ENCODE assay signal across 26 cellular contexts in genomic region chr13:113117956-113118327, GRCh38. TPM values are rescaled to one million over a fixed set of nuclear protein-coding genes. Genes with fewer than 3 reads are reported as not detected.
DNase-seq lines count a peak whose midpoint lies in the region; ATAC-seq, FAIRE-seq and TF ChIP-seq lines count a peak whose summit lies in the region.
"Had no signal": no experiment of that assay in that cellular context is flagged by ENCODE, and none has a peak within 500 bp of the region (broad histone marks: within the 10 kb centered on the region; RNA-seq: fewer than 3 reads in every experiment).

No MANE protein-coding gene starts in this region.

- no peak for TF ChIP-seq RAD21 in HepG2 (CRISPR knock-in tag; IDR thresholded peaks at IDR 0.05)
- no peak for TF ChIP-seq RAD21 in SK-N-SH (IDR thresholded peaks at IDR 0.05; ENCODE audit: low read length)

- ATAC-seq in HepG2, result no peak
- no peak for ATAC-seq in upper lobe of left lung (ENCODE audit: low FRiP score in 2 of 2)
- ATAC-seq in GM21526 (IDR thresholded peaks at IDR 0.05; ENCODE audit: low FRiP score, unreplicated experiment), result no peak
- ATAC-seq: PC-3 had no signal

- TF ChIP-seq CTCF in HepG2 (CRISPR knock-in tag; IDR thresholded peaks at IDR 0.05), result no peak
- TF ChIP-seq CTCF in osteocyte (IDR thresholded peaks at IDR 0.05), result no peak
- TF ChIP-seq CTCF in upper lobe of left lung (IDR thresholded peaks at IDR 0.05), result no peak
- no peak for TF ChIP-seq CTCF in SK-N-SH (IDR thresholded peaks at IDR 0.05)

- CTCF ChIA-PET in HepG2 (lab: Yijun Ruan, JAX; ENCODE audit: low intra/inter-chr PET ratio, low total read pairs) (no interaction called here), SK-N-SH (lab: Yijun Ruan, JAX) (no interaction called here)

- BruUV-seq in HepG2 (replicated peaks; lab: Mats Ljungman, UMichigan), result no TSS peak

- H3K36me3 ChIP-seq in HepG2 (replicated peaks in 1 of 2; ENCODE audit: control insufficient read depth in 1 of 2, insufficient read depth in 2 of 2, low read length in 2 of 2) (peaks cover 0 to 1% of the 10 kb centered on the region in 2 experiments; a peak in 1 of 5 replicates), upper lobe of left lung (no peaks in the 10 kb centered on the region), SK-N-SH (replicated peaks in 1 of 2; ENCODE audit: control insufficient read depth in 1 of 2, insufficient read depth in 2 of 2, low read length in 1 of 2) (no peaks in the 10 kb centered on the region)

- TF ChIP-seq EP300 in HepG2 (IDR thresholded peaks at IDR 0.05; ENCODE audit: low read depth in 2 of 2, low read length in 2 of 2), result no peak
- TF ChIP-seq EP300 in HepG2 (CRISPR knock-in tag; IDR thresholded peaks at IDR 0.05; ENCODE audit: borderline replicate concordance), result no peak
- no peak for TF ChIP-seq EP300 in upper lobe of left lung (IDR thresholded peaks at IDR 0.05)
- no peak for TF ChIP-seq EP300 in SK-N-SH (IDR thresholded peaks at IDR 0.05; ENCODE audit: borderline replicate concordance in 1 of 2, low read depth in 1 of 2, low read length in 1 of 2)

- H3K27ac Mint-ChIP-seq in osteocyte (ENCODE audit: unreplicated experiment), result no peak overlapping the region

- H3K36me3 Mint-ChIP-seq in osteocyte (ENCODE audit: unreplicated experiment), result no peaks in the 10 kb centered on the region

- H2AFZ ChIP-seq in HepG2 (ENCODE audit: low read length), result no peak overlapping the region
- H2AFZ ChIP-seq in SK-N-SH (ENCODE audit: low read depth), result no peak overlapping the region
- H2AFZ ChIP-seq: GM23248 had no signal

- H3F3A ChIP-seq in SK-N-SH (replicated peaks; ENCODE audit: insufficient read depth), result no peaks in the 10 kb centered on the region

- DNase-seq in activated effector memory CD4-positive, alpha-beta T cell treated with anti-CD3 and anti-CD28 coated beads, Interleukin-2, amount 50 U/mL, for 16 hours, result peak; percentile 42
- DNase-seq in activated effector memory CD4-positive, alpha-beta T cell treated with Interleukin-2 at 50 U/mL for 16 hours, result no peak
- DNase-seq in HepG2 (ENCODE audit: low spot score) (no peak), osteocyte (ENCODE audit: extremely low spot score, unreplicated experiment) (peak; percentile 82), upper lobe of left lung (peak; percentile 4 to 56), SK-N-SH (no peak), NCI-H146 (lab: John Stamatoyannopoulos, UW) (no peak)
- DNase-seq: Calu3; DMS79 treated with DMSO at 0.1 percent for 48 hours; Karpas-422; MV-4-11; NCI-H1105; NCI-H1436 treated with DMSO at 0.1 percent for 48 hours; NCI-H2029; NCI-H446 treated with DMSO at 0.1 percent for 48 hours; NCI-H526; NCI-H82; NK-92 treated with Interleukin-12 subunit alpha and Interleukin-12 subunit beta, amount 100 ng/mL, for 24 hours had no signal

- no peaks in the 10 kb centered on the region for H3K27me3 Mint-ChIP-seq in osteocyte (ENCODE audit: unreplicated experiment)

- TF ChIP-seq POLR2A in HepG2 (IDR thresholded peaks at IDR 0.05; ENCODE audit: insufficient read depth in 1 of 2, low read depth in 2 of 2, low read length in 2 of 2) (no peak), upper lobe of left lung (IDR thresholded peaks at IDR 0.05) (no peak)

- intact Hi-C loops in HepG2 (cut with micrococcal nuclease; ENCODE audit: unreplicated experiment), result no loop called here

- H3K9me3 Mint-ChIP-seq in osteocyte (ENCODE audit: unreplicated experiment), result no peaks in the 10 kb centered on the region

- FAIRE-seq in HepG2 (lab: Jason Lieb, UNC), result no peak
- FAIRE-seq: GM18507 had no signal

- H3K27ac ChIP-seq in HepG2 (ENCODE audit: extremely low read length, insufficient read depth, low read length), result no peak overlapping the region
- no peak overlapping the region for H3K27ac ChIP-seq in upper lobe of left lung
- no peak overlapping the region for H3K27ac ChIP-seq in SK-N-SH (ENCODE audit: low read depth in 2 of 2, low read length in 1 of 2)
- H3K27ac ChIP-seq: GM23248 had no signal

- H3K4me1 ChIP-seq in HepG2 (ENCODE audit: insufficient read depth, low read length), result peaks cover 21% of the 10 kb centered on the region
- no peaks in the 10 kb centered on the region for H3K4me1 ChIP-seq in upper lobe of left lung
- peaks cover 0 to 15% of the 10 kb centered on the region in 2 experiments; a peak in 1 of 4 replicates for H3K4me1 ChIP-seq in SK-N-SH (ENCODE audit: control insufficient read depth in 1 of 2, insufficient read depth in 2 of 2, low read depth in 1 of 2, low read length in 1 of 2)

- H3K9me3 ChIP-seq in HepG2 (ENCODE audit: low read length), result no peaks in the 10 kb centered on the region
- no peaks in the 10 kb centered on the region for H3K9me3 ChIP-seq in upper lobe of left lung
- no peaks in the 10 kb centered on the region for H3K9me3 ChIP-seq in SK-N-SH

- no peak overlapping the region for H3K4me2 ChIP-seq in HepG2 (ENCODE audit: low read depth, low read length)
- no peak overlapping the region for H3K4me2 ChIP-seq in SK-N-SH

- POLR2A ChIA-PET in HepG2 (lab: Yijun Ruan, JAX), result no interaction called here
- POLR2A ChIA-PET in SK-N-SH (lab: Yijun Ruan, JAX), result no interaction called here

- H3K9ac ChIP-seq in HepG2 (ENCODE audit: insufficient read depth, low read depth, low read length) (no peak overlapping the region), SK-N-SH (no peak overlapping the region)
- H3K9ac ChIP-seq: GM23248 had no signal

- H3K27me3 ChIP-seq in HepG2 (ENCODE audit: control insufficient read depth in 1 of 2, insufficient read depth in 2 of 2, low read length in 2 of 2) (no peaks in the 10 kb centered on the region), upper lobe of left lung (no peaks in the 10 kb centered on the region), SK-N-SH (ENCODE audit: insufficient read depth) (no peaks in the 10 kb centered on the region)

- H3K79me2 ChIP-seq in HepG2 (ENCODE audit: insufficient read depth, low read length) (peaks cover 4% of the 10 kb centered on the region), SK-N-SH (ENCODE audit: insufficient read depth) (no peaks in the 10 kb centered on the region)

- no peaks in the 10 kb centered on the region for H3K9me2 ChIP-seq in SK-N-SH

- in situ Hi-C loops in HepG2 (cut with HindIII; ENCODE audit: extremely low pct_ligation_motif_present, low pct_unique_long_range_greater_than_20kb), result no loop called here

- 71% methylated on average over 2 of the region's 8 CpGs for WGBS in HepG2 (ENCODE audit: low lambda C conversion rate)
- 92 to 96% methylated on average over 4 to 8 of the region's 8 CpGs for WGBS in upper lobe of left lung, 2 donors
- WGBS in SK-N-SH (ENCODE audit: low lambda C conversion rate), result 80% methylated on average over 2 of the region's 8 CpGs

- H3K4me3 Mint-ChIP-seq in osteocyte (ENCODE audit: unreplicated experiment), result no peak overlapping the region

- no peak overlapping the region for H3K4me3 ChIP-seq in HepG2 (replicated peaks in 1 of 3; ENCODE audit: insufficient read depth in 1 of 3, low read depth in 2 of 3, low read length in 3 of 3)
- H3K4me3 ChIP-seq in upper lobe of left lung, result no peak overlapping the region
- no peak overlapping the region for H3K4me3 ChIP-seq in SK-N-SH (ENCODE audit: low read depth in 2 of 2, low read length in 1 of 2)
- H3K4me3 ChIP-seq: GM23248 had no signal

- no peaks in the 10 kb centered on the region for H4K20me1 ChIP-seq in HepG2 (ENCODE audit: insufficient read depth, low read length)
- no peaks in the 10 kb centered on the region for H4K20me1 ChIP-seq in SK-N-SH (ENCODE audit: insufficient read depth)

- H3K4me1 Mint-ChIP-seq in osteocyte (ENCODE audit: unreplicated experiment), result peaks cover 10% of the 10 kb centered on the region

RNA-seq across cellular contexts. Expression of gene F10, which starts 4.7 kb away (rescaled TPM):
- 19.9 and 58.4 TPM in 2 replicates for total RNA-seq in HepG2 (2016; rRNA removed; fragmentation: Illumina TruSeq; extraction: Trizol)
- total RNA-seq in HepG2 (2016; cell fraction: cytosol; rRNA removed; fragmentation: Illumina TruSeq; extraction: Trizol; ENCODE audit: low read depth), result 11.2 and 12.3 TPM in 2 replicates
- total RNA-seq in HepG2 (2016; cell fraction: insoluble cytoplasmic fraction; rRNA removed; fragmentation: Illumina TruSeq; extraction: Trizol), result 18.9 and 61.6 TPM in 2 replicates
- total RNA-seq in HepG2 (2016; cell fraction: membrane; rRNA removed; fragmentation: Illumina TruSeq; extraction: Trizol), result 12.7 and 13.1 TPM in 2 replicates
- 43.8 and 53.5 TPM in 2 replicates for total RNA-seq in HepG2 (2016; cell fraction: nucleus; rRNA removed; fragmentation: Illumina TruSeq; extraction: Trizol)
- 237 and 317 TPM in 2 replicates for polyA plus RNA-seq in HepG2 (2011; rRNA removed)
- polyA plus RNA-seq in HepG2 (2011; cell fraction: cytosol; rRNA removed), result 277 and 280 TPM in 2 replicates
- polyA plus RNA-seq in HepG2 (2011; cell fraction: nucleus; rRNA removed), result 231 and 240 TPM in 2 replicates
- 150 and 219 TPM in 2 replicates for polyA plus RNA-seq in HepG2 (2012)
- polyA plus RNA-seq in HepG2 (2016; cell fraction: cytosol; fragmentation: Illumina TruSeq; extraction: Trizol; ENCODE audit: low read depth), result 11.6 and 13.0 TPM in 2 replicates
- polyA plus RNA-seq in HepG2 (2016; cell fraction: insoluble cytoplasmic fraction; fragmentation: Illumina TruSeq; extraction: Trizol; ENCODE audit: low read depth), result 18.4 and 19.4 TPM in 2 replicates
- 10.3 and 10.6 TPM in 2 replicates for polyA plus RNA-seq in HepG2 (2016; cell fraction: membrane; fragmentation: Illumina TruSeq; extraction: Trizol; ENCODE audit: low read depth)
- polyA plus RNA-seq in HepG2 (2016; cell fraction: nucleus; fragmentation: Illumina TruSeq; extraction: Trizol; ENCODE audit: insufficient read depth, low read depth), result 82.4 and 83.6 TPM in 2 replicates
- 117 TPM in 1 of 2 replicates, not detected in the other for polyA minus RNA-seq in HepG2 (2011; rRNA and poly(A)+ RNA removed; ENCODE audit: low replicate concordance)
- polyA minus RNA-seq in HepG2 (2011; cell fraction: cytosol; rRNA and poly(A)+ RNA removed), result 61.5 and 79.5 TPM in 2 replicates
- 44.3 and 53.6 TPM in 2 replicates for polyA minus RNA-seq in HepG2 (2011; cell fraction: nucleus; rRNA and poly(A)+ RNA removed)
- total RNA-seq in osteocyte, result 1.8 and 2.0 TPM in 2 replicates
- total RNA-seq in upper lobe of left lung, result 10 to 100 TPM in 3 of 6 donors, 1 to 10 TPM in 3; 5.3 to 25.0 (median 8.8) TPM
- polyA plus RNA-seq in SK-N-SH (2012; rRNA removed), result 12.5 and 12.8 TPM in 2 replicates
- 5.8 and 9.9 TPM in 2 replicates for polyA plus RNA-seq in SK-N-SH (2012; cell fraction: cytosol; rRNA removed)
- polyA plus RNA-seq in SK-N-SH (2012; cell fraction: nucleus; rRNA removed), result 8.1 and 9.1 TPM in 2 replicates
- total RNA-seq: Calu3, HT-29, PC-3 had no signal

RNA-seq across cellular contexts. Expression of gene F7, which starts 12.4 kb away (rescaled TPM):
- 7.2 and 12.6 TPM in 2 replicates for total RNA-seq in HepG2 (2016; rRNA removed; fragmentation: Illumina TruSeq; extraction: Trizol)
- total RNA-seq in HepG2 (2016; cell fraction: cytosol; rRNA removed; fragmentation: Illumina TruSeq; extraction: Trizol; ENCODE audit: low read depth), result 0.61 and 0.71 TPM in 2 replicates
- 6.7 and 12.9 TPM in 2 replicates for total RNA-seq in HepG2 (2016; cell fraction: insoluble cytoplasmic fraction; rRNA removed; fragmentation: Illumina TruSeq; extraction: Trizol)
- total RNA-seq in HepG2 (2016; cell fraction: membrane; rRNA removed; fragmentation: Illumina TruSeq; extraction: Trizol), result 1.9 and 2.2 TPM in 2 replicates
- total RNA-seq in HepG2 (2016; cell fraction: nucleus; rRNA removed; fragmentation: Illumina TruSeq; extraction: Trizol), result 10.3 and 10.6 TPM in 2 replicates
- 26.5 and 39.9 TPM in 2 replicates for polyA plus RNA-seq in HepG2 (2011; rRNA removed)
- polyA plus RNA-seq in HepG2 (2011; cell fraction: cytosol; rRNA removed), result 21.7 and 26.2 TPM in 2 replicates
- polyA plus RNA-seq in HepG2 (2011; cell fraction: nucleus; rRNA removed), result 105 and 121 TPM in 2 replicates
- 45.9 and 52.4 TPM in 2 replicates for polyA plus RNA-seq in HepG2 (2012)
- polyA plus RNA-seq in HepG2 (2016; cell fraction: cytosol; fragmentation: Illumina TruSeq; extraction: Trizol; ENCODE audit: low read depth), result 0.51 and 0.52 TPM in 2 replicates
- polyA plus RNA-seq in HepG2 (2016; cell fraction: insoluble cytoplasmic fraction; fragmentation: Illumina TruSeq; extraction: Trizol; ENCODE audit: low read depth), result 7.0 and 7.3 TPM in 2 replicates
- polyA plus RNA-seq in HepG2 (2016; cell fraction: membrane; fragmentation: Illumina TruSeq; extraction: Trizol; ENCODE audit: low read depth), result 1.1 and 1.6 TPM in 2 replicates
- 23.6 and 26.7 TPM in 2 replicates for polyA plus RNA-seq in HepG2 (2016; cell fraction: nucleus; fragmentation: Illumina TruSeq; extraction: Trizol; ENCODE audit: insufficient read depth, low read depth)
- polyA minus RNA-seq in HepG2 (2011; rRNA and poly(A)+ RNA removed; ENCODE audit: low replicate concordance), result 43.0 TPM in 1 of 2 replicates, not detected in the other
- 8.7 and 12.9 TPM in 2 replicates for polyA minus RNA-seq in HepG2 (2011; cell fraction: cytosol; rRNA and poly(A)+ RNA removed)
- 14.7 and 15.7 TPM in 2 replicates for polyA minus RNA-seq in HepG2 (2011; cell fraction: nucleus; rRNA and poly(A)+ RNA removed)
- total RNA-seq in osteocyte, result not detected in 2 replicates
- under 1 TPM in 1 of 6 donors, not detected in 5; 0.20 TPM for total RNA-seq in upper lobe of left lung
- 0.16 TPM in 1 of 2 replicates, not detected in the other for polyA plus RNA-seq in SK-N-SH (2012; rRNA removed)
- 0.04 TPM in 1 of 2 replicates, not detected in the other for polyA plus RNA-seq in SK-N-SH (2012; cell fraction: cytosol; rRNA removed)
- 0.02 TPM in 1 of 2 replicates, not detected in the other for polyA plus RNA-seq in SK-N-SH (2012; cell fraction: nucleus; rRNA removed)
- total RNA-seq: A172, Calu3, GM23248, HT-29, PC-3 had no signal
- polyA plus RNA-seq: GM23248 had no signal

RNA-seq across cellular contexts. Expression of gene PROZ, which starts 40.5 kb away (rescaled TPM):
- 2.1 and 5.6 TPM in 2 replicates for total RNA-seq in HepG2 (2016; rRNA removed; fragmentation: Illumina TruSeq; extraction: Trizol)
- total RNA-seq in HepG2 (2016; cell fraction: cytosol; rRNA removed; fragmentation: Illumina TruSeq; extraction: Trizol; ENCODE audit: low read depth), result 0.20 and 0.35 TPM in 2 replicates
- total RNA-seq in HepG2 (2016; cell fraction: insoluble cytoplasmic fraction; rRNA removed; fragmentation: Illumina TruSeq; extraction: Trizol), result 1.9 and 5.3 TPM in 2 replicates
- 0.62 and 0.93 TPM in 2 replicates for total RNA-seq in HepG2 (2016; cell fraction: membrane; rRNA removed; fragmentation: Illumina TruSeq; extraction: Trizol)
- total RNA-seq in HepG2 (2016; cell fraction: nucleus; rRNA removed; fragmentation: Illumina TruSeq; extraction: Trizol), result 3.0 and 4.0 TPM in 2 replicates
- polyA plus RNA-seq in HepG2 (2011; rRNA removed), result 22.5 and 26.1 TPM in 2 replicates
- polyA plus RNA-seq in HepG2 (2011; cell fraction: cytosol; rRNA removed), result 14.4 and 16.0 TPM in 2 replicates
- polyA plus RNA-seq in HepG2 (2011; cell fraction: nucleus; rRNA removed), result 45.5 and 49.7 TPM in 2 replicates
- 12.7 and 14.1 TPM in 2 replicates for polyA plus RNA-seq in HepG2 (2012)
- 0.23 and 0.67 TPM in 2 replicates for polyA plus RNA-seq in HepG2 (2016; cell fraction: cytosol; fragmentation: Illumina TruSeq; extraction: Trizol; ENCODE audit: low read depth)
- polyA plus RNA-seq in HepG2 (2016; cell fraction: insoluble cytoplasmic fraction; fragmentation: Illumina TruSeq; extraction: Trizol; ENCODE audit: low read depth), result 1.6 and 2.1 TPM in 2 replicates
- polyA plus RNA-seq in HepG2 (2016; cell fraction: membrane; fragmentation: Illumina TruSeq; extraction: Trizol; ENCODE audit: low read depth), result 0.70 and 0.93 TPM in 2 replicates
- polyA plus RNA-seq in HepG2 (2016; cell fraction: nucleus; fragmentation: Illumina TruSeq; extraction: Trizol; ENCODE audit: insufficient read depth, low read depth), result 10.7 and 11.6 TPM in 2 replicates
- polyA minus RNA-seq in HepG2 (2011; rRNA and poly(A)+ RNA removed; ENCODE audit: low replicate concordance), result 5.4 TPM in 1 of 2 replicates, not detected in the other
- 4.9 and 8.4 TPM in 2 replicates for polyA minus RNA-seq in HepG2 (2011; cell fraction: cytosol; rRNA and poly(A)+ RNA removed)
- polyA minus RNA-seq in HepG2 (2011; cell fraction: nucleus; rRNA and poly(A)+ RNA removed), result 3.1 and 4.4 TPM in 2 replicates
- total RNA-seq in osteocyte, result not detected in 2 replicates
- not detected for total RNA-seq in upper lobe of left lung
- polyA plus RNA-seq in SK-N-SH (2012; rRNA removed), result not detected in 2 replicates
- not detected in 2 replicates for polyA plus RNA-seq in SK-N-SH (2012; cell fraction: cytosol; rRNA removed)
- polyA plus RNA-seq in SK-N-SH (2012; cell fraction: nucleus; rRNA removed), result not detected in 2 replicates
- total RNA-seq: A172, Calu3, GM23248, H7, HT-29, PC-3 had no signal
- polyA plus RNA-seq: BJ, GM23248 had no signal

Comparison
In these comparisons a context has a peak if more than half of its experiments do, and no peak if none do; other contexts are left out.
1. DNase-seq: peak in activated effector memory CD4-positive, alpha-beta T cell treated with anti-CD3 and anti-CD28 coated beads, Interleukin-2, amount 50 U/mL, for 16 hours (single experiment), osteocyte (single experiment) and upper lobe of left lung (2 of 2); none in activated effector memory CD4-positive, alpha-beta T cell treated with Interleukin-2 at 50 U/mL for 16 hours (single experiment), HepG2 (single experiment), SK-N-SH (single experiment) and NCI-H146 (single experiment).